ENCODE assay signal across 8 cellular contexts in genomic region chr10:11424456-11425287, GRCh38.
A peak's percentile ranks its signal among the peaks of the same experiment; 100 is the strongest.
DNase-seq lines count a peak whose midpoint lies in the region; ATAC-seq, FAIRE-seq and TF ChIP-seq lines count a peak whose summit lies in the region.

No MANE protein-coding gene starts in this region.

- ATAC-seq in HG03280 (IDR thresholded peaks at IDR 0.05; ENCODE audit: unreplicated experiment) (peak; percentile 58), HG02623 (IDR thresholded peaks at IDR 0.05; ENCODE audit: unreplicated experiment) (no peak)

- intact Hi-C loops in activated T-helper 1 cell treated with anti-CD3 and anti-CD28 coated beads, Interleukin-12 subunit alpha, Interleukin-12 subunit beta, Interleukin-2, Interleukin-4 antibody, amounts not matched to agents 30 ng/mL and 10 ng/mL and 1 ng/mL, durations not matched to agents 14 hours and 24 hours and 36 hours (cut with micrococcal nuclease): no loop called here

- TF ChIP-seq CTCF in neural crest cell (conservative IDR thresholded peaks at IDR 0.05): peak; percentile 90

- H3K4me1 Mint-ChIP-seq in neural crest cell: peaks cover 5% of the 10 kb centered on the region
- no peaks in the 10 kb centered on the region for H3K4me1 Mint-ChIP-seq in activated T-helper 1 cell treated with anti-CD3 and anti-CD28 coated beads, Interleukin-12 subunit alpha, Interleukin-12 subunit beta, Interleukin-2, Interleukin-4 antibody, amounts not matched to agents 30 ng/mL and 10 ng/mL and 1 ng/mL, durations not matched to agents 14 hours and 24 hours and 36 hours (ENCODE audit: low read depth)

- peaks cover 8% of the 10 kb centered on the region for H3K36me3 Mint-ChIP-seq in neural crest cell (ENCODE audit: low read depth)
- no peaks in the 10 kb centered on the region for H3K36me3 Mint-ChIP-seq in activated T-helper 1 cell treated with anti-CD3 and anti-CD28 coated beads, Interleukin-12 subunit alpha, Interleukin-12 subunit beta, Interleukin-2, Interleukin-4 antibody, amounts not matched to agents 30 ng/mL and 10 ng/mL and 1 ng/mL, durations not matched to agents 14 hours and 24 hours and 36 hours (ENCODE audit: low read depth)

- FAIRE-seq in G401.6 (lab: Jason Lieb, UNC): peak; percentile 84

- no peaks in the 10 kb centered on the region for H3K27me3 Mint-ChIP-seq in neural crest cell (ENCODE audit: low read depth)
- peaks cover 5% of the 10 kb centered on the region for H3K27me3 Mint-ChIP-seq in activated T-helper 1 cell treated with anti-CD3 and anti-CD28 coated beads, Interleukin-12 subunit alpha, Interleukin-12 subunit beta, Interleukin-2, Interleukin-4 antibody, amounts not matched to agents 30 ng/mL and 10 ng/mL and 1 ng/mL, durations not matched to agents 14 hours and 24 hours and 36 hours (ENCODE audit: insufficient read depth)

- DNase-seq in RKO (ENCODE audit: low spot score) (peak; percentile 70), fibroblast of gingiva (ENCODE audit: low read depth) (peak; percentile 34), neural crest cell (ENCODE audit: low read depth, low spot score) (peak; percentile 53), NOMO-1 (lab: John Stamatoyannopoulos, UW; ENCODE audit: unreplicated experiment in 2 of 2) (no peak)
- DNase-seq in activated T-helper 1 cell treated with anti-CD3 and anti-CD28 coated beads, Interleukin-12 subunit alpha, Interleukin-12 subunit beta, Interleukin-2, Interleukin-4 antibody, amounts not matched to agents 30 ng/mL and 10 ng/mL and 1 ng/mL, durations not matched to agents 14 hours and 24 hours and 36 hours (ENCODE audit: low spot score): no peak

- H3K9me3 Mint-ChIP-seq in neural crest cell: peaks cover 17% of the 10 kb centered on the region
- H3K9me3 Mint-ChIP-seq in activated T-helper 1 cell treated with anti-CD3 and anti-CD28 coated beads, Interleukin-12 subunit alpha, Interleukin-12 subunit beta, Interleukin-2, Interleukin-4 antibody, amounts not matched to agents 30 ng/mL and 10 ng/mL and 1 ng/mL, durations not matched to agents 14 hours and 24 hours and 36 hours: peaks cover 24% of the 10 kb centered on the region

- peak overlapping the region; percentile 90 for H3K27ac Mint-ChIP-seq in neural crest cell (ENCODE audit: unreplicated experiment)
- H3K27ac Mint-ChIP-seq in activated T-helper 1 cell treated with anti-CD3 and anti-CD28 coated beads, Interleukin-12 subunit alpha, Interleukin-12 subunit beta, Interleukin-2, Interleukin-4 antibody, amounts not matched to agents 30 ng/mL and 10 ng/mL and 1 ng/mL, durations not matched to agents 14 hours and 24 hours and 36 hours: no peak overlapping the region

- H3K4me3 Mint-ChIP-seq in neural crest cell: no peak overlapping the region
- no peak overlapping the region for H3K4me3 Mint-ChIP-seq in activated T-helper 1 cell treated with anti-CD3 and anti-CD28 coated beads, Interleukin-12 subunit alpha, Interleukin-12 subunit beta, Interleukin-2, Interleukin-4 antibody, amounts not matched to agents 30 ng/mL and 10 ng/mL and 1 ng/mL, durations not matched to agents 14 hours and 24 hours and 36 hours

Comparison
In these comparisons a context has a peak if more than half of its experiments do, and no peak if none do; other contexts are left out.
1. DNase-seq: peak in RKO (single experiment), fibroblast of gingiva (single experiment) and neural crest cell (single experiment); none in NOMO-1 (0 of 2) and activated T-helper 1 cell treated with anti-CD3 and anti-CD28 coated beads, Interleukin-12 subunit alpha, Interleukin-12 subunit beta, Interleukin-2, Interleukin-4 antibody, amounts not matched to agents 30 ng/mL and 10 ng/mL and 1 ng/mL, durations not matched to agents 14 hours and 24 hours and 36 hours (single experiment).